ENCODE assay signal across 23 cellular contexts in genomic region chr3:172701056-172701455, GRCh38.
"Had no signal": no experiment of that assay in that cellular context is flagged by ENCODE, and none has a peak within 500 bp of the region (broad histone marks: within the 10 kb centered on the region; RNA-seq: fewer than 3 reads in every experiment).

No MANE protein-coding gene starts in this region.

- H3K27me3 ChIP-seq: Peyer's patch had no signal

- H3K27me3 Mint-ChIP-seq: activated naive CD8-positive, alpha-beta T cell treated with anti-CD3 and anti-CD28 coated beads, Interleukin-2, amount 50 U/mL, for 24 hours; brain; central memory CD8-positive, alpha-beta T cell had no signal

- H3K27ac Mint-ChIP-seq: activated CD8-positive, alpha-beta T cell treated with anti-CD3 and anti-CD28 coated beads, Interleukin-2, amount 10 ng/mL, durations not matched to agents 7 days and 5 days; activated naive CD4-positive, alpha-beta T cell treated with anti-CD3 and anti-CD28 coated beads, Interleukin-2, amount 50 U/mL, for 72 hours; activated naive CD8-positive, alpha-beta T cell treated with anti-CD3 and anti-CD28 coated beads, Interleukin-2, amount 50 U/mL, for 24 hours; brain; WTC11 had no signal

- H3K9me3 Mint-ChIP-seq: activated naive CD4-positive, alpha-beta T cell treated with anti-CD3 and anti-CD28 coated beads, Interleukin-2, amount 50 U/mL, for 72 hours; activated naive CD8-positive, alpha-beta T cell treated with anti-CD3 and anti-CD28 coated beads, Interleukin-2, amount 50 U/mL, for 24 hours; brain; central memory CD8-positive, alpha-beta T cell; T-helper 1 cell treated with Interleukin-12 subunit alpha and Interleukin-12 subunit beta and Interleukin-4 antibody, amounts not matched to agents 30 μg/mL and 1 μg/mL, for 36 hours; WTC11 had no signal

- H3K36me3 Mint-ChIP-seq: brain, WTC11 had no signal

- DNase-seq: activated CD4-positive, alpha-beta T cell treated with anti-CD3 and anti-CD28 coated beads for 48 hours; activated CD4-positive, alpha-beta T cell treated with anti-CD3 and anti-CD28 coated beads, Interleukin-2, amount 50 U/mL, for 4 hours; activated CD4-positive, CD25-positive, alpha-beta regulatory T cell treated with anti-CD3 and anti-CD28 coated beads, Interleukin-2, amount 50 U/mL, for 72 hours; activated CD8-positive, alpha-beta memory T cell treated with anti-CD3 and anti-CD28 coated beads, Interleukin-2, amount 50 U/mL, for 48 hours; activated CD8-positive, alpha-beta T cell treated with anti-CD3 and anti-CD28 coated beads, Interleukin-2, amount 10 ng/mL, durations not matched to agents 7 days and 5 days; activated effector memory CD4-positive, alpha-beta T cell treated with anti-CD3 and anti-CD28 coated beads, Interleukin-2, amount 50 U/mL, for 16 hours; activated naive CD4-positive, alpha-beta T cell treated with Interleukin-2 at 50 U/mL for 16 hours; activated naive CD8-positive, alpha-beta T cell treated with anti-CD3 and anti-CD28 coated beads, Interleukin-2, amount 50 U/mL, for 24 hours; activated T-cell treated with anti-CD3 and anti-CD28 coated beads, Interleukin-2, amount 50 U/mL, for 1 hour; amygdala; Kasumi-1; NCI-H1048; NCI-H187 treated with DMSO at 0.1 percent for 48 hours; NCI-H2081 treated with DMSO at 0.1 percent for 48 hours; NCI-H446; NCI-H524; Peyer's patch; SHP77 had no signal

- H3K36me3 ChIP-seq: Peyer's patch had no signal

- H3K9me3 ChIP-seq: Peyer's patch had no signal

- H3K4me3 ChIP-seq: Peyer's patch had no signal

- H3K27ac ChIP-seq: Peyer's patch had no signal

- H3K4me3 Mint-ChIP-seq: activated CD8-positive, alpha-beta T cell treated with anti-CD3 and anti-CD28 coated beads, Interleukin-2, amount 10 ng/mL, durations not matched to agents 7 days and 5 days; activated naive CD8-positive, alpha-beta T cell treated with anti-CD3 and anti-CD28 coated beads, Interleukin-2, amount 50 U/mL, for 24 hours; brain; central memory CD8-positive, alpha-beta T cell; T-helper 1 cell treated with Interleukin-12 subunit alpha and Interleukin-12 subunit beta and Interleukin-4 antibody, amounts not matched to agents 30 μg/mL and 1 μg/mL, for 36 hours; WTC11 had no signal
